ENCODE assay signal across 22 cellular contexts in the genomic region with DNA sequence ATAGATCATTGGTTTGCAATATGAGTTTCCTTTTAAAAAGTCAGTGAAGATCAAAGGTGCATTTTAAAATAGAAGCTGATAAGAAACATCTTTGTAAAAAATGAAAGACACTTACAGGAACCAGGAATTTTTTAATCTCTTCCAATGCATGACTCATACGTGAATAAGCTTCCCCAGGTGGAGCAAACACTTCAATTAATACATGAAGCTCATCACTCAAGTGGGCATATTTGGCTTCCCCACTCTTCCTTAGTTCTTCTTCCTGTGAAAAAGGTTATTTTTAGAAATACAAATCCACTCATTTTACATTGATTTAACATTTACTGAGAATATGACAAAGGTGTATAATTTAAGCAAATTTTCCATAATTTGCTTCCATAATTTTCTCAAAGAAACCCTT.
DNase-seq lines count a peak whose midpoint lies in the region; ATAC-seq and TF ChIP-seq lines count a peak whose summit lies in the region.
"Had no signal": no experiment of that assay in that cellular context is flagged by ENCODE, and none has a peak within 500 bp of the region (broad histone marks: within the 10 kb centered on the region; RNA-seq: fewer than 3 reads in every experiment).

No MANE protein-coding gene starts in this region.

- intact Hi-C loops in HCT116 (cut with micrococcal nuclease) = no loop called here

- no peaks in the 10 kb centered on the region for H3K79me2 ChIP-seq in HCT116 (ENCODE audit: insufficient read depth, low read length)

- POLR2A ChIA-PET in HCT116 (lab: Charles Lee) = no interaction called here

- no peak overlapping the region for H2AFZ ChIP-seq in HCT116 (ENCODE audit: low read depth, low read length, poor library complexity, severe bottlenecking)

- H3K27ac ChIP-seq in HCT116 (ENCODE audit: low read depth, low read length) = no peak overlapping the region
- H3K27ac ChIP-seq: 22Rv1; BLaER1 treated with 17β-estradiol and CSF1 and Interleukin-3, amounts not matched to agents 10 nM and 100 nM; RWPE1 had no signal

- RAD21 ChIA-PET in HCT116 (lab: Charles Lee; ENCODE audit: low non-redundant PET in 1 of 2, low total read pairs in 2 of 2, uncharacterized antibody in 2 of 2, unreplicated experiment in 2 of 2) = no interaction called here

- TF ChIP-seq POLR2A in HCT116 (IDR thresholded peaks at IDR 0.05; ENCODE audit: borderline replicate concordance, extremely low read depth, insufficient read depth, insufficient read length) = no peak

- no peak overlapping the region for H3K4me3 ChIP-seq in HCT116 (replicated peaks in 1 of 2; ENCODE audit: low read depth in 1 of 2, low read length in 2 of 2)
- H3K4me3 ChIP-seq: BLaER1 treated with 17β-estradiol and CSF1 and Interleukin-3, amounts not matched to agents 10 nM and 100 nM; MG63 had no signal

- TF ChIP-seq RAD21 in HCT116 (IDR thresholded peaks at IDR 0.05; ENCODE audit: low read depth) = no peak

- no peak for TF ChIP-seq CTCF in HCT116 (IDR thresholded peaks at IDR 0.05 in 2 of 3, conservative IDR thresholded peaks at IDR 0.05 in 1 of 3; ENCODE audit: borderline replicate concordance in 1 of 3, insufficient read depth in 1 of 3, low read depth in 2 of 3, low read length in 2 of 3)

- no peaks in the 10 kb centered on the region for H3K36me3 ChIP-seq in HCT116 (ENCODE audit: control insufficient read depth in 1 of 2, insufficient read depth in 2 of 2, low read length in 2 of 2)
- H3K36me3 ChIP-seq: BLaER1 treated with 17β-estradiol and CSF1 and Interleukin-3, amounts not matched to agents 10 nM and 100 nM; MG63 had no signal

- no peaks in the 10 kb centered on the region for H3K4me1 ChIP-seq in HCT116 (ENCODE audit: control insufficient read depth in 1 of 2, insufficient read depth in 2 of 2, low read length in 2 of 2)
- H3K4me1 ChIP-seq: BLaER1 treated with 17β-estradiol and CSF1 and Interleukin-3, amounts not matched to agents 10 nM and 100 nM had no signal

- ATAC-seq in HCT116 = no peak
- no peak for ATAC-seq in GM19328 (IDR thresholded peaks at IDR 0.05; ENCODE audit: unreplicated experiment)
- ATAC-seq: CD8-positive, alpha-beta T cell; T-cell had no signal

- no peaks in the 10 kb centered on the region for H3K9me2 ChIP-seq in HCT116 (ENCODE audit: insufficient read depth)

- BruUV-seq in HCT116 (replicated peaks; lab: Mats Ljungman, UMichigan) = no TSS peak

- CTCF ChIA-PET in HCT116 (lab: Charles Lee) = no interaction called here

- no peaks in the 10 kb centered on the region for H4K20me1 ChIP-seq in HCT116 (ENCODE audit: insufficient read depth)
- H4K20me1 ChIP-seq: BLaER1 treated with 17β-estradiol and CSF1 and Interleukin-3, amounts not matched to agents 10 nM and 100 nM had no signal

- H3K9ac ChIP-seq in HCT116 (ENCODE audit: low read length) = no peak overlapping the region
- H3K9ac ChIP-seq: BLaER1 treated with 17β-estradiol and CSF1 and Interleukin-3, amounts not matched to agents 10 nM and 100 nM had no signal

- no peaks in the 10 kb centered on the region for H3K27me3 ChIP-seq in HCT116 (ENCODE audit: insufficient read depth, low read length)
- H3K27me3 ChIP-seq: BLaER1 treated with 17β-estradiol and CSF1 and Interleukin-3, amounts not matched to agents 10 nM and 100 nM; MG63 had no signal

- DNase-seq in NCI-H1417 (lab: John Stamatoyannopoulos, UW) (peak in 2 of 3 experiments; percentile 0 to 65), NCI-H1417 treated with DMSO at 0.1 percent for 48 hours (lab: John Stamatoyannopoulos, UW) (no peak), HCT116 (ENCODE audit: low read depth, low spot score) (no peak), NCI-H524 (lab: John Stamatoyannopoulos, UW) (peak; percentile 7 to 71), kidney tubule cell (ENCODE audit: low spot score) (peak; percentile 2), A172 (ENCODE audit: low spot score) (no peak), SK-N-DZ (ENCODE audit: low spot score) (no peak)
- DNase-seq: Calu3; CD8-positive, alpha-beta T cell; DMS153; GDM1; Karpas-422; MG63; NCI-H1436; NCI-H187 treated with DMSO at 0.1 percent for 48 hours; NCI-H2171; NCI-H446 treated with DMSO at 0.1 percent for 48 hours; T-cell had no signal

- H3K9me3 ChIP-seq in HCT116 (ENCODE audit: control insufficient read depth in 1 of 2, insufficient read depth in 1 of 2, low read depth in 1 of 2, low read length in 2 of 2) = peaks cover 13 to 20% of the 10 kb centered on the region in 2 experiments; a peak in 2 of 4 replicates
- H3K9me3 ChIP-seq: BLaER1 treated with 17β-estradiol and CSF1 and Interleukin-3, amounts not matched to agents 10 nM and 100 nM; MG63 had no signal

- no peak overlapping the region for H3K4me2 ChIP-seq in HCT116 (ENCODE audit: low read length)
- H3K4me2 ChIP-seq: BLaER1 treated with 17β-estradiol and CSF1 and Interleukin-3, amounts not matched to agents 10 nM and 100 nM had no signal

TF ChIP-seq in HCT116, 20 proteins besides CTCF, POLR2A, EP300 and RAD21:
- TF ChIP-seq EGR1 (IDR thresholded peaks at IDR 0.05; ENCODE audit: low read depth) (no peak), TCF7L2 (IDR thresholded peaks at IDR 0.05; ENCODE audit: borderline replicate concordance, extremely low read depth, insufficient read depth, insufficient read length) (peak; percentile 34)

Comparison
In these comparisons a context has a peak if more than half of its experiments do, and no peak if none do; other contexts are left out.
1. DNase-seq: peak in NCI-H1417 (2 of 3), NCI-H524 (2 of 2) and kidney tubule cell (single experiment); none in NCI-H1417 treated with DMSO at 0.1 percent for 48 hours (single experiment), HCT116 (single experiment), A172 (single experiment) and SK-N-DZ (single experiment).